1 cellular context compared by ENCODE assay signal in genomic region chr15:88908123-88908522, GRCh38.
TF ChIP-seq lines count a peak whose summit lies in the region.

No MANE protein-coding gene starts in this region.

TF ChIP-seq in H1, 55 proteins besides CTCF, POLR2A, EP300 and RAD21:
- TF ChIP-seq ATF2 (IDR thresholded peaks at IDR 0.05; ENCODE audit: low read length) (no peak), SP4 (IDR thresholded peaks at IDR 0.05; ENCODE audit: low read length) (no peak), CREB1 (IDR thresholded peaks at IDR 0.05) (no peak)
